ENCODE assay signal across 16 cellular contexts in the genomic region with DNA sequence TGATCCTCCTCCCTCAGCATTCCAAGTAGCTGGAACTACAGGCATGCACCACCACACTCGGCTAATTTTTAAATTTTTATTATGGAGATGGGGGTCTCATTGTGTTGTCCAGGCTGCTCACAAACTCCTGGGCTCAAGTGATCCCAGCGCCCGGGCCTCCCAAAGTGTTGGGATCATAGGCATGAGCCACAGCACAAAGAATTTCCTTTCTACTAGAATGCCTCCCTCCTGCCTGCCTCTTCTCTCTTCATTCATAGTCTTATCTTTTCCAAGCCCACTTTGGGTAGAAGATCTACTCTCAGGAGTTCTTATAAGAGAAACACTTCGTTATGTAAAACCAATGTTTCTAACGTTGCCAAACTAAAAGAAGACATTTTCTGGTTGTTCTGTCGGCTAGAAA.
"Had no signal": no experiment of that assay in that cellular context is flagged by ENCODE, and none has a peak within 500 bp of the region (broad histone marks: within the 10 kb centered on the region; RNA-seq: fewer than 3 reads in every experiment).

No MANE protein-coding gene starts in this region.

- H3K27me3 ChIP-seq: adrenal gland, gastroesophageal sphincter, right lobe of liver, spleen had no signal

- DNase-seq: activated CD4-positive, alpha-beta T cell treated with anti-CD3 and anti-CD28 coated beads for 1 hour; activated CD4-positive, alpha-beta T cell treated with anti-CD3 and anti-CD28 coated beads, Interleukin-2, amount 50 U/mL, for 48 hours; activated CD8-positive, alpha-beta memory T cell treated with anti-CD3 and anti-CD28 coated beads, Interleukin-2, amount 10 ng/mL, durations not matched to agents 7 days and 5 days; activated T-cell treated with anti-CD3 and anti-CD28 coated beads, Interleukin-2, amount 50 U/mL, for 1 hour; adrenal gland; cortex of kidney; psoas muscle; right lobe of liver; spleen; stimulated activated naive CD8-positive, alpha-beta T cell treated with anti-CD3 and anti-CD28 coated beads, Interleukin-15, amount 100 ng/mL, for 72 hours; T-helper 1 cell; T1000 had no signal

- H3K9me3 Mint-ChIP-seq: activated naive CD4-positive, alpha-beta T cell treated with anti-CD3 and anti-CD28 coated beads, Interleukin-2, amount 50 U/mL, for 24 hours; stimulated activated naive CD8-positive, alpha-beta T cell treated with anti-CD3 and anti-CD28 coated beads, Interleukin-15, amount 100 ng/mL, for 72 hours had no signal

- H3K4me3 ChIP-seq: adrenal gland, gastroesophageal sphincter, psoas muscle, right lobe of liver, spleen, thoracic aorta had no signal

- H3K27ac Mint-ChIP-seq: activated CD8-positive, alpha-beta memory T cell treated with anti-CD3 and anti-CD28 coated beads, Interleukin-2, amount 10 ng/mL, durations not matched to agents 7 days and 5 days; activated naive CD4-positive, alpha-beta T cell treated with anti-CD3 and anti-CD28 coated beads, Interleukin-2, amount 50 U/mL, for 24 hours had no signal

- H3K4me3 Mint-ChIP-seq: activated CD8-positive, alpha-beta memory T cell treated with anti-CD3 and anti-CD28 coated beads, Interleukin-2, amount 10 ng/mL, durations not matched to agents 7 days and 5 days; activated naive CD4-positive, alpha-beta T cell treated with anti-CD3 and anti-CD28 coated beads, Interleukin-2, amount 50 U/mL, for 24 hours; stimulated activated naive CD8-positive, alpha-beta T cell treated with anti-CD3 and anti-CD28 coated beads, Interleukin-15, amount 100 ng/mL, for 72 hours had no signal

- H3K9me3 ChIP-seq: adrenal gland, gastroesophageal sphincter, psoas muscle, right lobe of liver, spleen, thoracic aorta had no signal

- H3K36me3 ChIP-seq: adrenal gland, thoracic aorta had no signal

- H3K27me3 Mint-ChIP-seq: activated CD8-positive, alpha-beta memory T cell treated with anti-CD3 and anti-CD28 coated beads, Interleukin-2, amount 10 ng/mL, durations not matched to agents 7 days and 5 days; activated naive CD4-positive, alpha-beta T cell treated with anti-CD3 and anti-CD28 coated beads, Interleukin-2, amount 50 U/mL, for 24 hours; stimulated activated naive CD8-positive, alpha-beta T cell treated with anti-CD3 and anti-CD28 coated beads, Interleukin-15, amount 100 ng/mL, for 72 hours had no signal

- ATAC-seq: activated CD8-positive, alpha-beta memory T cell treated with anti-CD3 and anti-CD28 coated beads, Interleukin-2, amount 10 ng/mL, durations not matched to agents 7 days and 5 days; gastroesophageal sphincter; psoas muscle; right lobe of liver; SK-N-SH treated with all-trans-retinoic acid at 6 μM for 48 hours; stimulated activated naive CD8-positive, alpha-beta T cell treated with anti-CD3 and anti-CD28 coated beads, Interleukin-15, amount 100 ng/mL, for 72 hours had no signal

- H3K27ac ChIP-seq: gastroesophageal sphincter, psoas muscle, right lobe of liver, thoracic aorta had no signal
